In genomic region chr16:85158702-85159225, GRCh38 we compare ENCODE assay signal across 1 cellular context.
TF ChIP-seq lines count a peak whose summit lies in the region.

No MANE protein-coding gene starts in this region.

TF ChIP-seq in HepG2, 621 proteins besides CTCF, POLR2A, EP300 and RAD21 (continued from another document and continues in another):
- TF ChIP-seq HNRNPH1 (optimal IDR thresholded peaks at IDR 0.05; ENCODE audit: low read depth, low read length), result no peak
- no peak for TF ChIP-seq KLF12 (CRISPR knock-in tag; IDR thresholded peaks at IDR 0.05; ENCODE audit: borderline replicate concordance)
- TF ChIP-seq GLI4 (CRISPR knock-in tag; IDR thresholded peaks at IDR 0.05; ENCODE audit: borderline replicate concordance), result no peak
- no peak for TF ChIP-seq DR1 (CRISPR knock-in tag; IDR thresholded peaks at IDR 0.05)
- TF ChIP-seq ZBTB20 (CRISPR knock-in tag; IDR thresholded peaks at IDR 0.05; ENCODE audit: borderline replicate concordance, low read depth), result no peak; the same call in 1 of the 2 replicates
- peak; percentile 83; the same call in 1 of the 2 replicates for TF ChIP-seq NAIF1 (CRISPR knock-in tag; IDR thresholded peaks at IDR 0.05; ENCODE audit: borderline replicate concordance)
- no peak for TF ChIP-seq NFAT5 (CRISPR knock-in tag; IDR thresholded peaks at IDR 0.05)
- 0 out of 2 replicates have a peak, but pooled peaks have one; percentile 19 for TF ChIP-seq DRAP1 (CRISPR knock-in tag; IDR thresholded peaks at IDR 0.05)
- no peak for TF ChIP-seq ZNF891 (CRISPR knock-in tag; IDR thresholded peaks at IDR 0.05)
- no peak for TF ChIP-seq HCFC1 (IDR thresholded peaks at IDR 0.05; ENCODE audit: low read depth, low read length)
- TF ChIP-seq ZNF343 (CRISPR knock-in tag; IDR thresholded peaks at IDR 0.05), result 0 out of 2 replicates have a peak, but pooled peaks have one; percentile 7
- no peak for TF ChIP-seq PAF1 (CRISPR knock-in tag; IDR thresholded peaks at IDR 0.05)
- no peak for TF ChIP-seq ZNF430 (CRISPR knock-in tag; IDR thresholded peaks at IDR 0.05)
- no peak for TF ChIP-seq U2AF1 (optimal IDR thresholded peaks at IDR 0.05; ENCODE audit: low read depth, low read length)
- 0 out of 2 replicates have a peak, but pooled peaks have one; percentile 6 for TF ChIP-seq ZBTB38 (CRISPR knock-in tag; IDR thresholded peaks at IDR 0.05)
- no peak for TF ChIP-seq LCORL (IDR thresholded peaks at IDR 0.05)
- TF ChIP-seq LCORL (CRISPR knock-in tag; IDR thresholded peaks at IDR 0.05), result no peak
- TF ChIP-seq RCOR2 (CRISPR knock-in tag; IDR thresholded peaks at IDR 0.05), result no peak
- TF ChIP-seq PPARG (CRISPR knock-in tag; conservative IDR thresholded peaks at IDR 0.05), result 0 out of 2 replicates have a peak, but pooled peaks have one; percentile 13
- TF ChIP-seq KDM6A (CRISPR knock-in tag; IDR thresholded peaks at IDR 0.05; ENCODE audit: low read depth), result no peak
- no peak for TF ChIP-seq NR2C2 (CRISPR knock-in tag; IDR thresholded peaks at IDR 0.05; ENCODE audit: borderline replicate concordance)
- TF ChIP-seq ZNF562 (CRISPR knock-in tag; IDR thresholded peaks at IDR 0.05; ENCODE audit: borderline replicate concordance), result no peak
- no peak for TF ChIP-seq JUND (CRISPR knock-in tag; IDR thresholded peaks at IDR 0.05)
- TF ChIP-seq XRCC5 (optimal IDR thresholded peaks at IDR 0.05; ENCODE audit: low read length), result no peak
- TF ChIP-seq ZFX (CRISPR knock-in tag; IDR thresholded peaks at IDR 0.05; ENCODE audit: low read depth), result peak; percentile 7; the same call in 1 of the 2 replicates
- no peak for TF ChIP-seq ZNF775 (CRISPR knock-in tag; IDR thresholded peaks at IDR 0.05; ENCODE audit: borderline replicate concordance)
- no peak for TF ChIP-seq PRDM15 (CRISPR knock-in tag; IDR thresholded peaks at IDR 0.05)
- no peak for TF ChIP-seq BATF2 (CRISPR knock-in tag; IDR thresholded peaks at IDR 0.05)
- TF ChIP-seq IRF2 (CRISPR knock-in tag; IDR thresholded peaks at IDR 0.05), result no peak; the same call in 1 of the 2 replicates
- no peak for TF ChIP-seq ZNF776 (CRISPR knock-in tag; IDR thresholded peaks at IDR 0.05)
- TF ChIP-seq IRX3 (CRISPR knock-in tag; IDR thresholded peaks at IDR 0.05; ENCODE audit: borderline replicate concordance, low read depth), result no peak
- TF ChIP-seq RXRA (CRISPR knock-in tag; IDR thresholded peaks at IDR 0.05), result no peak
- no peak for TF ChIP-seq IRF9 (CRISPR knock-in tag; IDR thresholded peaks at IDR 0.05; ENCODE audit: borderline replicate concordance)
- TF ChIP-seq YEATS4 (CRISPR knock-in tag; IDR thresholded peaks at IDR 0.05; ENCODE audit: borderline replicate concordance), result no peak
- no peak for TF ChIP-seq HMGA1 (CRISPR knock-in tag; conservative IDR thresholded peaks at IDR 0.05)
- TF ChIP-seq ZNF652 (CRISPR knock-in tag; IDR thresholded peaks at IDR 0.05; ENCODE audit: borderline replicate concordance, low read depth), result no peak; the same call in 1 of the 2 replicates
- TF ChIP-seq TFDP1 (CRISPR knock-in tag; IDR thresholded peaks at IDR 0.05; ENCODE audit: borderline replicate concordance), result no peak
- 0 out of 2 replicates have a peak, but pooled peaks have one; percentile 45 for TF ChIP-seq HES4 (CRISPR knock-in tag; IDR thresholded peaks at IDR 0.05; ENCODE audit: borderline replicate concordance)
- TF ChIP-seq ZNF839 (CRISPR knock-in tag; IDR thresholded peaks at IDR 0.05; ENCODE audit: borderline replicate concordance), result no peak
- no peak; the same call in 1 of the 2 replicates for TF ChIP-seq ZNF703 (CRISPR knock-in tag; IDR thresholded peaks at IDR 0.05; ENCODE audit: borderline replicate concordance)
- peak; percentile 33; the same call in 1 of the 2 replicates for TF ChIP-seq ZNF563 (CRISPR knock-in tag; IDR thresholded peaks at IDR 0.05)
- no peak for TF ChIP-seq MATR3 (CRISPR knock-in tag; IDR thresholded peaks at IDR 0.05)
- TF ChIP-seq ZNF800 (CRISPR knock-in tag; IDR thresholded peaks at IDR 0.05), result no peak
- no peak for TF ChIP-seq ZMYM3 (CRISPR knock-in tag; IDR thresholded peaks at IDR 0.05)
- TF ChIP-seq ZFP36L2 (CRISPR knock-in tag; IDR thresholded peaks at IDR 0.05), result no peak
- no peak for TF ChIP-seq TCF7 (IDR thresholded peaks at IDR 0.05; ENCODE audit: low read depth)
- TF ChIP-seq ZNF770 (CRISPR knock-in tag; IDR thresholded peaks at IDR 0.05), result no peak
- TF ChIP-seq CAMTA2 (CRISPR knock-in tag; IDR thresholded peaks at IDR 0.05; ENCODE audit: borderline replicate concordance), result no peak
- TF ChIP-seq SIN3A (IDR thresholded peaks at IDR 0.05; ENCODE audit: borderline replicate concordance, low read depth, low read length), result no peak
- TF ChIP-seq PITX1 (CRISPR knock-in tag; IDR thresholded peaks at IDR 0.05), result no peak
- no peak for TF ChIP-seq ZNF605 (CRISPR knock-in tag; IDR thresholded peaks at IDR 0.05)
- no peak for TF ChIP-seq ONECUT2 (CRISPR knock-in tag; IDR thresholded peaks at IDR 0.05)
- no peak for TF ChIP-seq TBP (CRISPR knock-in tag; IDR thresholded peaks at IDR 0.05)
